ENCODE assay signal across 7 cellular contexts in the genomic region with DNA sequence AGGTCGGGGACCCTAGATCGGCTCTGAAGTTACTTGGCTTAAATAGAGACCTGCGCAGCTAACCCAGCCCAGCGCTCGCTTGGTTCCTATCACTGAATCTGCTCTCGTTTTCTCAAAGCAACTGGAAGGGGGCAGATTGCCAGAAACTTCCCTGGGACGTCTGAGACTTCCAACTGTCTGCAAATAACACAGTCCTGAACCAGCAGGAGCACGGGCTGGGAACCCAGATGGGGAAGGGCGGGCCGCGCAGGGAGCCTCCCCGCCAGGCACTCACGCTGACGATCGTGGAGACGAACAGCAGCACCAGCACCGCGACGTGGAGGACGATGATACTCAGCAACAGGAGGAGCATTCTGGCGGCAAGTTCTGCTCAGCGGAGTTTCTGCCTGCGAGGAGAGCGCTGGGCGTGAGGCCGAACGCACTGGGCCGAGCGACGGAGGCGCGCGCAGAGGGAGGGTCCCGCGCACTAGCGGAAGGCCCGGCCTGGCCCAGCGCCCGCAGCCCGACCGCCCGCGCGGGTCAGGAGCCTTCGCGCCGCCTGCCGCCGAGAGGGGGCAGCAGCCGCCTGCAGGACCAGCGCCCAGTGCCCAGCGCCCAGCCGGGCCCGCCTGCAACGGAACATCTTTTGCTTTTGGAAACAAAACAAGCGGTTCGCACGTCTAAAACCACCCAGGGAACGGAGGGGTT. TPM values are rescaled to one million over a fixed set of nuclear protein-coding genes. Genes with fewer than 3 reads are reported as not detected.
A peak's percentile ranks its signal among the peaks of the same experiment; 100 is the strongest.
DNase-seq lines count a peak whose midpoint lies in the region; ATAC-seq and TF ChIP-seq lines count a peak whose summit lies in the region.

No MANE protein-coding gene starts in this region.

- intact Hi-C loops in left ventricle myocardium superior (cut with micrococcal nuclease) (loop anchor here (10.0 kb wide), 2 partner anchors 174 to 244 kb away; no protein-coding TSS in a partner anchor), uterus (cut with DNase I; ENCODE audit: low total_unique reads) (loop anchor here (2.0 to 5.0 kb wide), 3 partner anchors 92 to 242 kb away; no protein-coding TSS in a partner anchor)

- H3K36me3 ChIP-seq in uterus = no peaks in the 10 kb centered on the region

- TF ChIP-seq CTCF in GM12874 (IDR thresholded peaks at IDR 0.05; ENCODE audit: insufficient read depth, low read depth, low read length) (peak; percentile 46), uterus (IDR thresholded peaks at IDR 0.05) (peak; percentile 64 to 98 (median 91))

- no peaks in the 10 kb centered on the region for H3K9me3 ChIP-seq in uterus

- TF ChIP-seq POLR2A in uterus (IDR thresholded peaks at IDR 0.05) = peak; percentile 6 to 47

- H3K27ac ChIP-seq in uterus = peak overlapping the region; percentile 98 to 99

- H3K4me3 ChIP-seq in uterus = peak overlapping the region; percentile 86 to 89

- no peaks in the 10 kb centered on the region for H3K27me3 ChIP-seq in uterus

- DNase-seq in HT1080 (ENCODE audit: low read depth) (peak; percentile 80), anterior cingulate cortex (lab: John Stamatoyannopoulos, UW) (peak in 55 of 58 donors; percentile 51 to 90 (median 80)), left ventricle myocardium superior (peak; percentile 96), pons (ENCODE audit: low spot score) (peak; percentile 84), uterus (peak; percentile 91 to 93)

- peak; percentile 66 for ATAC-seq in SK-N-SH treated with all-trans-retinoic acid at 6 μM for 48 hours
- ATAC-seq in left ventricle myocardium superior = peak; percentile 64

- H3K4me1 ChIP-seq in uterus = peaks cover 19 to 21% of the 10 kb centered on the region in 2 donors

TF ChIP-seq in SK-N-SH treated with all-trans-retinoic acid at 6 μM for 48 hours, 23 proteins besides CTCF, POLR2A, EP300 and RAD21:
- TF ChIP-seq ZFP3 (CRISPR knock-in tag; IDR thresholded peaks at IDR 0.05) = 0 out of 2 replicates have a peak, but pooled peaks have one; percentile 12
- TF ChIP-seq, protein P1, sequence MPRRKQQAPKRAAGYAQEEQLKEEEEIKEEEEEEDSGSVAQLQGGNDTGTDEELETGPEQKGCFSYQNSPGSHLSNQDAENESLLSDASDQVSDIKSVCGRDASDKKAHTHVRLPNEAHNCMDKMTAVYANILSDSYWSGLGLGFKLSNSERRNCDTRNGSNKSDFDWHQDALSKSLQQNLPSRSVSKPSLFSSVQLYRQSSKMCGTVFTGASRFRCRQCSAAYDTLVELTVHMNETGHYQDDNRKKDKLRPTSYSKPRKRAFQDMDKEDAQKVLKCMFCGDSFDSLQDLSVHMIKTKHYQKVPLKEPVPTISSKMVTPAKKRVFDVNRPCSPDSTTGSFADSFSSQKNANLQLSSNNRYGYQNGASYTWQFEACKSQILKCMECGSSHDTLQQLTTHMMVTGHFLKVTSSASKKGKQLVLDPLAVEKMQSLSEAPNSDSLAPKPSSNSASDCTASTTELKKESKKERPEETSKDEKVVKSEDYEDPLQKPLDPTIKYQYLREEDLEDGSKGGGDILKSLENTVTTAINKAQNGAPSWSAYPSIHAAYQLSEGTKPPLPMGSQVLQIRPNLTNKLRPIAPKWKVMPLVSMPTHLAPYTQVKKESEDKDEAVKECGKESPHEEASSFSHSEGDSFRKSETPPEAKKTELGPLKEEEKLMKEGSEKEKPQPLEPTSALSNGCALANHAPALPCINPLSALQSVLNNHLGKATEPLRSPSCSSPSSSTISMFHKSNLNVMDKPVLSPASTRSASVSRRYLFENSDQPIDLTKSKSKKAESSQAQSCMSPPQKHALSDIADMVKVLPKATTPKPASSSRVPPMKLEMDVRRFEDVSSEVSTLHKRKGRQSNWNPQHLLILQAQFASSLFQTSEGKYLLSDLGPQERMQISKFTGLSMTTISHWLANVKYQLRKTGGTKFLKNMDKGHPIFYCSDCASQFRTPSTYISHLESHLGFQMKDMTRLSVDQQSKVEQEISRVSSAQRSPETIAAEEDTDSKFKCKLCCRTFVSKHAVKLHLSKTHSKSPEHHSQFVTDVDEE (CRISPR knock-in tag; IDR thresholded peaks at IDR 0.05) = no peak

RNA-seq across cellular contexts. Expression of gene PMP22, which starts 4.6 kb away (rescaled TPM):
- total RNA-seq in HT1080 (2014; rRNA removed; shearing (Covaris generic)) = 20.8 and 23.6 TPM in 2 replicates
- polyA plus RNA-seq in HT1080 (2015; cell fraction: cytosol; rRNA removed) = 23.7 and 24.8 TPM in 2 replicates
- 15.1 and 15.2 TPM in 2 replicates for polyA plus RNA-seq in HT1080 (2015; cell fraction: nucleus; rRNA removed)
- total RNA-seq in left ventricle myocardium superior (179 TPM), uterus (100 to 1,000 TPM; 104 to 246 (median 155) TPM)

Comparison
In these comparisons a context has a peak if more than half of its experiments do, and no peak if none do; other contexts are left out.
1. Peak in every context shown above with its lines: DNase-seq, ATAC-seq, H3K4me3 ChIP-seq and H3K27ac ChIP-seq.